1 cellular context compared by ENCODE assay signal in the genomic region with DNA sequence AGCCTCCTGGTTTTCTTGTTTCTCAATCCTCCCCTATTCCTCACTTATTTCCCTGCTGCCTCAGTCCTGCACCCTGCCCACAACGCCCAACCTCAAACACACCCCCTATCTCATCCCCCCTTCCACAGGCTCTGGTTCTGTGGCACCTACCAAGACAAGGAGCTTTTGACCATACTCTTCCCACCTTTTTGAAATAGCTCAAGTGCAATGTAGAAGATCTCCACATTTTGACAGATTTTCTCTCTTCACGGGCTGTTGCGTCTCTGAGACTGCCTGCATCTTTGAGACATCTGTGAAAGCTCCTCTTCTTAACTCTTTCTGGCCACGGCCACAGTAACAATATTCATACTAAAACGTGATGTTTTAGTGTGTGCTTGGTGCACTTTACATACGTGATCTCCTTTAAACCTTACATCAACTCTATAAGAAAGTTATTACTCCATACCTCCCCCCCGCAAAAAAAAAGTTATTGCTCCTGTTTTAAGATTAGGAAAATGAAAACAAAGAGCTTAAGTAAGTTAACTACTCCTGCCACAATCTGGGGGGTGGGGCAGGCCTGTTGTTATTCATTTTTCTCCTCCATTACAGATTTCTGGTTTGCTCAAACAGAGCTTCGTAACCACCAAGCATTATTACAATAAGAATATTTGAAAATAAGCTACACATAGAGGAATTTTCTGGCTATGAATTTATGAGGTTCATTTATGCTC.
TF ChIP-seq lines count a peak whose summit lies in the region.

No MANE protein-coding gene starts in this region.

TF ChIP-seq in A549, 52 proteins besides CTCF, POLR2A, EP300 and RAD21 (continued from another document):
- TF ChIP-seq, protein P1, sequence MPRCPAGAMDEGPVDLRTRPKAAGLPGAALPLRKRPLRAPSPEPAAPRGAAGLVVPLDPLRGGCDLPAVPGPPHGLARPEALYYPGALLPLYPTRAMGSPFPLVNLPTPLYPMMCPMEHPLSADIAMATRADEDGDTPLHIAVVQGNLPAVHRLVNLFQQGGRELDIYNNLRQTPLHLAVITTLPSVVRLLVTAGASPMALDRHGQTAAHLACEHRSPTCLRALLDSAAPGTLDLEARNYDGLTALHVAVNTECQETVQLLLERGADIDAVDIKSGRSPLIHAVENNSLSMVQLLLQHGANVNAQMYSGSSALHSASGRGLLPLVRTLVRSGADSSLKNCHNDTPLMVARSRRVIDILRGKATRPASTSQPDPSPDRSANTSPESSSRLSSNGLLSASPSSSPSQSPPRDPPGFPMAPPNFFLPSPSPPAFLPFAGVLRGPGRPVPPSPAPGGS (IDR thresholded peaks at IDR 0.05), result no peak
- TF ChIP-seq HOXB5 (CRISPR knock-in tag; IDR thresholded peaks at IDR 0.05) (no peak), EHMT2 (IDR thresholded peaks at IDR 0.05; ENCODE audit: low read depth) (no peak), ZNF302 (CRISPR knock-in tag; IDR thresholded peaks at IDR 0.05) (no peak), EHF (CRISPR knock-in tag; IDR thresholded peaks at IDR 0.05) (no peak), MAFK (IDR thresholded peaks at IDR 0.05; ENCODE audit: partially characterized antibody) (no peak)
- TF ChIP-seq, protein P2, sequence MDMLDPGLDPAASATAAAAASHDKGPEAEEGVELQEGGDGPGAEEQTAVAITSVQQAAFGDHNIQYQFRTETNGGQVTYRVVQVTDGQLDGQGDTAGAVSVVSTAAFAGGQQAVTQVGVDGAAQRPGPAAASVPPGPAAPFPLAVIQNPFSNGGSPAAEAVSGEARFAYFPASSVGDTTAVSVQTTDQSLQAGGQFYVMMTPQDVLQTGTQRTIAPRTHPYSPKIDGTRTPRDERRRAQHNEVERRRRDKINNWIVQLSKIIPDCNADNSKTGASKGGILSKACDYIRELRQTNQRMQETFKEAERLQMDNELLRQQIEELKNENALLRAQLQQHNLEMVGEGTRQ (IDR thresholded peaks at IDR 0.05), result no peak
